ENCODE assay signal across 8 cellular contexts in the genomic region with DNA sequence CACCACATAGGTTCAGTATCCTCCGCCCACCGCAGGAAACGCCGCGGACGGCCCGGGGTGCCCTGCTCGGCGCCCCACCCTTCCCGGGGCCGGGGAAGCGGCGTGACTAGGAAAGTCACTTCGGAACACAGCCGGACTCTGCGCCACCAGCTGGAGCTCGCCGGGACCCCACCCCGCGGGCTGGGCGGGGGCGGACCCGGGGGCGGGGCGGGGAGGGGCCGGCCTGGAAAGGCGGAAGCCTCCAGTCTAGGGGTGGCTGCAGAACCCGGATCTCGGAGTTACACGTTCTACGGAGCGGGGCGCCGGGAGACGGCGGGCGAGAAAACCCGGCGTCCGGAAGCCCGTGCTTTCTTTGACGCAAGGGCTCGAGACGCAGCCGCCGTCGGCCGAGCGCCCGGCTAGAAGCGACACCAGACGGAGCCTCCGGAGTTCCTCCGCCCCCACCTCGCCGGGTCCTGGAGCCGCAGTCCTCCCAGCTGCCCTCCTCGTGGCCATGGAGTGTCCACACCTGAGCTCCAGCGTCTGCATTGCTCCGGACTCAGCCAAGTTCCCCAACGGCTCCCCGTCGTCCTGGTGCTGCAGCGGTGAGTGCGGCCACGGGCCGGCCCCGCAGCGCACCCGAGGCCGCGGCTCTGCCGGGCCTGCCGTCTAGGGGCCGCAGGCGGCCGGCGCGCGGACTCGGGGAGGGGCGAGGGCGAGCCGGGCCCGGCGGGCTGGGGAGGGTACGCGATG. TPM values are rescaled to one million over a fixed set of nuclear protein-coding genes. Genes with fewer than 3 reads are reported as not detected.
DNase-seq lines count a peak whose midpoint lies in the region; ATAC-seq, FAIRE-seq and TF ChIP-seq lines count a peak whose summit lies in the region.

A gene with protein sequence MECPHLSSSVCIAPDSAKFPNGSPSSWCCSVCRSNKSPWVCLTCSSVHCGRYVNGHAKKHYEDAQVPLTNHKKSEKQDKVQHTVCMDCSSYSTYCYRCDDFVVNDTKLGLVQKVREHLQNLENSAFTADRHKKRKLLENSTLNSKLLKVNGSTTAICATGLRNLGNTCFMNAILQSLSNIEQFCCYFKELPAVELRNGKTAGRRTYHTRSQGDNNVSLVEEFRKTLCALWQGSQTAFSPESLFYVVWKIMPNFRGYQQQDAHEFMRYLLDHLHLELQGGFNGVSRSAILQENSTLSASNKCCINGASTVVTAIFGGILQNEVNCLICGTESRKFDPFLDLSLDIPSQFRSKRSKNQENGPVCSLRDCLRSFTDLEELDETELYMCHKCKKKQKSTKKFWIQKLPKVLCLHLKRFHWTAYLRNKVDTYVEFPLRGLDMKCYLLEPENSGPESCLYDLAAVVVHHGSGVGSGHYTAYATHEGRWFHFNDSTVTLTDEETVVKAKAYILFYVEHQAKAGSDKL (plus strand): TSS at position 347 of the 732 bp plus-strand sequence. CDS start 147 bp downstream, at position 494.

- peak; percentile 50 for DNase-seq in NCI-H2029 treated with DMSO at 0.1 percent for 48 hours (lab: John Stamatoyannopoulos, UW)
- DNase-seq in T-helper 22 cell (ENCODE audit: low read depth), result peak; percentile 84
- peak; percentile 91 for DNase-seq in astrocyte (ENCODE audit: low read depth)
- peak; percentile 87 for DNase-seq in hepatic stellate cell (ENCODE audit: low spot score)
- DNase-seq in renal cortical epithelial cell (ENCODE audit: low read depth), result peak; percentile 67
- peak; percentile 97 for DNase-seq in aorta

- H3K27me3 ChIP-seq in astrocyte (ENCODE audit: insufficient read depth, low read length) (no peaks in the 10 kb centered on the region), aorta (ENCODE audit: control insufficient read depth in 1 of 2, insufficient read depth in 2 of 2, low read length in 1 of 2) (no peaks in the 10 kb centered on the region)

- H3K4me1 ChIP-seq in astrocyte (ENCODE audit: insufficient read depth, low read length) (peaks cover 44% of the 10 kb centered on the region), aorta (ENCODE audit: control insufficient read depth in 1 of 2, insufficient read depth in 2 of 2, low read length in 2 of 2) (peaks cover 1 to 4% of the 10 kb centered on the region in 2 donors)

- no peaks in the 10 kb centered on the region for H3K36me3 Mint-ChIP-seq in astrocyte (ENCODE audit: low read depth, unreplicated experiment)

- H3K27ac ChIP-seq in astrocyte (ENCODE audit: low read depth, low read length) (peak within 1 kb of the TSS; percentile 95), aorta (ENCODE audit: low read depth in 1 of 2, low read length in 2 of 2) (peak within 1 kb of the TSS; percentile 81 to 92)

- H3K4me3 ChIP-seq in astrocyte (ENCODE audit: insufficient read depth, low read depth, low read length), result peak within 1 kb of the TSS; percentile 77
- H3K4me3 ChIP-seq in aorta (ENCODE audit: low read length in 2 of 2), result peak within 1 kb of the TSS; percentile 89 to 93

- H3K79me2 ChIP-seq in astrocyte (ENCODE audit: insufficient read depth, low read length), result peaks cover 47% of the 10 kb centered on the region

- FAIRE-seq in astrocyte (lab: Jason Lieb, UNC), result no peak

- H3K9me3 ChIP-seq in astrocyte (ENCODE audit: insufficient read depth, low read depth, low read length), result no peaks in the 10 kb centered on the region
- no peaks in the 10 kb centered on the region for H3K9me3 ChIP-seq in aorta (ENCODE audit: control insufficient read depth, low read length)

- WGBS in aorta, 2 donors, result 0% methylated on average over 85 to 88 of the region's 88 CpGs

- peaks cover 36% of the 10 kb centered on the region for H4K20me1 ChIP-seq in astrocyte (ENCODE audit: insufficient read depth, low read length)

- peak within 1 kb of the TSS; percentile 93 for H3K9ac ChIP-seq in astrocyte (ENCODE audit: low read length)

- peak within 1 kb of the TSS; percentile 97 for H3K27ac Mint-ChIP-seq in astrocyte (ENCODE audit: unreplicated experiment)

- peak within 1 kb of the TSS; percentile 96 for H3K4me3 Mint-ChIP-seq in astrocyte (ENCODE audit: unreplicated experiment)

- intact Hi-C loops in aorta (cut with DNase I), result loop anchor here (5.0 to 10.0 kb wide), 2 partner anchors 50 to 93 kb away; a partner anchor contains a TSS

- H3K4me1 Mint-ChIP-seq in astrocyte (ENCODE audit: low read depth, unreplicated experiment), result peaks cover 44% of the 10 kb centered on the region

- ATAC-seq in GM18502 (IDR thresholded peaks at IDR 0.05; ENCODE audit: poor library complexity, unreplicated experiment) (peak; percentile 57), HG02970 (IDR thresholded peaks at IDR 0.05; ENCODE audit: low FRiP score, unreplicated experiment) (peak; percentile 57), aorta (ENCODE audit: low FRiP score) (peak; percentile 95)

- peak within 1 kb of the TSS; percentile 90 for H3K4me2 ChIP-seq in astrocyte (ENCODE audit: low read length)

- H3K36me3 ChIP-seq in astrocyte (ENCODE audit: insufficient read depth, low read length), result no peaks in the 10 kb centered on the region
- no peaks in the 10 kb centered on the region for H3K36me3 ChIP-seq in aorta (ENCODE audit: control insufficient read depth in 1 of 2, insufficient read depth in 2 of 2, low read length in 1 of 2)

- no peaks in the 10 kb centered on the region for H3K9me3 Mint-ChIP-seq in astrocyte (ENCODE audit: unreplicated experiment)

- TF ChIP-seq CTCF in astrocyte (IDR thresholded peaks at IDR 0.05; ENCODE audit: insufficient read depth, low read depth, low read length), result no peak

- H2AFZ ChIP-seq in astrocyte (ENCODE audit: low read depth, low read length), result peak within 1 kb of the TSS; percentile 81

- no peaks in the 10 kb centered on the region for H3K27me3 Mint-ChIP-seq in astrocyte (ENCODE audit: low read depth, unreplicated experiment)

RNA-seq across cellular contexts. Expression of the gene that starts here (rescaled TPM):
- total RNA-seq in astrocyte, result 38.1 and 40.1 TPM in 2 replicates
- total RNA-seq in renal cortical epithelial cell, result 37.2 and 60.7 TPM in 2 replicates
- total RNA-seq in aorta, result 10 to 100 TPM; 46.9 to 60.0 TPM
- polyA plus RNA-seq in aorta, result 10 to 100 TPM; 16.3 to 28.9 TPM

Comparison
In these comparisons a context has a peak if more than half of its experiments do, and no peak if none do; other contexts are left out.
1. Peak in every context shown above with its lines: DNase-seq, ATAC-seq, H3K4me3 ChIP-seq and H3K27ac ChIP-seq.